In genomic region chr2:191811807-191812602, GRCh38 we compare ENCODE assay signal across 9 cellular contexts. TPM values are rescaled to one million over a fixed set of nuclear protein-coding genes. Genes with fewer than 3 reads are reported as not detected.
A peak's percentile ranks its signal among the peaks of the same experiment; 100 is the strongest.
DNase-seq lines count a peak whose midpoint lies in the region; ATAC-seq, FAIRE-seq and TF ChIP-seq lines count a peak whose summit lies in the region.
"Had no signal": no experiment of that assay in that cellular context is flagged by ENCODE, and none has a peak within 500 bp of the region (broad histone marks: within the 10 kb centered on the region; RNA-seq: fewer than 3 reads in every experiment).

No MANE protein-coding gene starts in this region.

- intact Hi-C loops in gastrocnemius medialis (cut with DNase I; ENCODE audit: low total_unique reads), result loop anchor here (1.0 kb wide), 1 partner anchor 350 kb away; no protein-coding TSS in a partner anchor

- peak; percentile 83 for ATAC-seq in GM21526 (IDR thresholded peaks at IDR 0.05; ENCODE audit: low FRiP score, unreplicated experiment)
- peak; percentile 42 to 62 for ATAC-seq in gastrocnemius medialis

- no peak overlapping the region for H3K27ac Mint-ChIP-seq in astrocyte (ENCODE audit: unreplicated experiment)
- no peak overlapping the region for H3K27ac Mint-ChIP-seq in T-helper 2 cell treated with Interferon-gamma antibody and Interleukin-4, amounts not matched to agents 5 μg/mL and 100 μg/mL, for 36 hours

- H3K4me3 ChIP-seq in Peyer's patch, result no peak overlapping the region
- no peak overlapping the region for H3K4me3 ChIP-seq in astrocyte (ENCODE audit: insufficient read depth, low read depth, low read length)
- peak overlapping the region in 2 of 4 donors; percentile 17 to 29 for H3K4me3 ChIP-seq in gastrocnemius medialis

- peak overlapping the region; percentile 16 for H3K4me2 ChIP-seq in astrocyte (ENCODE audit: low read length)

- no peaks in the 10 kb centered on the region for H3K4me1 Mint-ChIP-seq in astrocyte (ENCODE audit: low read depth, unreplicated experiment)
- H3K4me1 Mint-ChIP-seq in T-helper 2 cell treated with Interferon-gamma antibody and Interleukin-4, amounts not matched to agents 5 μg/mL and 100 μg/mL, for 36 hours (ENCODE audit: low read depth), result no peaks in the 10 kb centered on the region
- H3K4me1 Mint-ChIP-seq: central memory CD8-positive, alpha-beta T cell had no signal

- H3K9me3 Mint-ChIP-seq in astrocyte (ENCODE audit: unreplicated experiment), result no peaks in the 10 kb centered on the region
- no peaks in the 10 kb centered on the region for H3K9me3 Mint-ChIP-seq in T-helper 2 cell treated with Interferon-gamma antibody and Interleukin-4, amounts not matched to agents 5 μg/mL and 100 μg/mL, for 36 hours
- H3K9me3 Mint-ChIP-seq: central memory CD8-positive, alpha-beta T cell had no signal

- in situ Hi-C loops in gastrocnemius medialis (cut with MboI; ENCODE audit: low sequenced_read_pairs in 4 of 4), result loop anchor here in 3 of 4 donors (5.0 kb wide), 2 partner anchors 345 to 350 kb away; no protein-coding TSS in a partner anchor

- H3K79me2 ChIP-seq in astrocyte (ENCODE audit: insufficient read depth, low read length), result no peaks in the 10 kb centered on the region

- DNase-seq in HuH-7.5 (ENCODE audit: low spot score) (peak; percentile 23), Peyer's patch (peak in 2 of 3 donors; percentile 58 to 74), astrocyte (ENCODE audit: low read depth) (peak; percentile 36), hepatic stellate cell (ENCODE audit: low spot score) (peak; percentile 20), gastrocnemius medialis (peak in 1 of 2 donors; percentile 22)
- DNase-seq in T-helper 2 cell treated with Interferon-gamma antibody and Interleukin-4, amounts not matched to agents 5 μg/mL and 100 μg/mL, for 36 hours (ENCODE audit: low spot score), result no peak

- TF ChIP-seq CTCF in Peyer's patch (IDR thresholded peaks at IDR 0.05) (peak in 5 of 6 experiments; percentile 27 to 90 (median 85)), astrocyte (IDR thresholded peaks at IDR 0.05; ENCODE audit: insufficient read depth, low read depth, low read length) (peak; percentile 95), gastrocnemius medialis (IDR thresholded peaks at IDR 0.05 in 4 of 5, conservative IDR thresholded peaks at IDR 0.05 in 1 of 5) (peak; percentile 21 to 71 (median 62))

- H3K9me3 ChIP-seq in Peyer's patch (no peaks in the 10 kb centered on the region), astrocyte (ENCODE audit: insufficient read depth, low read depth, low read length) (no peaks in the 10 kb centered on the region), gastrocnemius medialis (no peaks in the 10 kb centered on the region)

- H4K20me1 ChIP-seq in astrocyte (ENCODE audit: insufficient read depth, low read length), result no peaks in the 10 kb centered on the region

- no peak overlapping the region for H3K9ac ChIP-seq in astrocyte (ENCODE audit: low read length)

- no peak overlapping the region for H3K4me3 Mint-ChIP-seq in astrocyte (ENCODE audit: unreplicated experiment)
- H3K4me3 Mint-ChIP-seq in T-helper 2 cell treated with Interferon-gamma antibody and Interleukin-4, amounts not matched to agents 5 μg/mL and 100 μg/mL, for 36 hours, result no peak overlapping the region
- H3K4me3 Mint-ChIP-seq: central memory CD8-positive, alpha-beta T cell had no signal

- peak; percentile 89 for FAIRE-seq in G401.6 (lab: Jason Lieb, UNC)
- peak; percentile 87 for FAIRE-seq in astrocyte (lab: Jason Lieb, UNC)

- no peak overlapping the region for H3K27ac ChIP-seq in Peyer's patch
- H3K27ac ChIP-seq in astrocyte (ENCODE audit: low read depth, low read length), result no peak overlapping the region
- H3K27ac ChIP-seq in gastrocnemius medialis, result no peak overlapping the region

- no peaks in the 10 kb centered on the region for H3K36me3 Mint-ChIP-seq in astrocyte (ENCODE audit: low read depth, unreplicated experiment)
- no peaks in the 10 kb centered on the region for H3K36me3 Mint-ChIP-seq in T-helper 2 cell treated with Interferon-gamma antibody and Interleukin-4, amounts not matched to agents 5 μg/mL and 100 μg/mL, for 36 hours (ENCODE audit: low read depth)

- peak overlapping the region; percentile 41 for H2AFZ ChIP-seq in astrocyte (ENCODE audit: low read depth, low read length)

- H3K27me3 ChIP-seq in Peyer's patch (no peaks in the 10 kb centered on the region), astrocyte (ENCODE audit: insufficient read depth, low read length) (no peaks in the 10 kb centered on the region), gastrocnemius medialis (no peaks in the 10 kb centered on the region)

- H3K27me3 Mint-ChIP-seq in astrocyte (ENCODE audit: low read depth, unreplicated experiment), result no peaks in the 10 kb centered on the region
- H3K27me3 Mint-ChIP-seq in T-helper 2 cell treated with Interferon-gamma antibody and Interleukin-4, amounts not matched to agents 5 μg/mL and 100 μg/mL, for 36 hours (ENCODE audit: low read depth), result peaks cover 20% of the 10 kb centered on the region

- TF ChIP-seq POLR2A in Peyer's patch (IDR thresholded peaks at IDR 0.05) (no peak), gastrocnemius medialis (IDR thresholded peaks at IDR 0.05) (no peak)

- H3K4me1 ChIP-seq in Peyer's patch, result no peaks in the 10 kb centered on the region
- H3K4me1 ChIP-seq in astrocyte (ENCODE audit: insufficient read depth, low read length), result no peaks in the 10 kb centered on the region
- H3K4me1 ChIP-seq in gastrocnemius medialis, result no peaks in the 10 kb centered on the region

- H3K36me3 ChIP-seq in Peyer's patch (no peaks in the 10 kb centered on the region), astrocyte (ENCODE audit: insufficient read depth, low read length) (no peaks in the 10 kb centered on the region), gastrocnemius medialis (no peaks in the 10 kb centered on the region)

RNA-seq across cellular contexts. Expression of gene CAVIN2, which starts 34.9 kb away (rescaled TPM):
- total RNA-seq in Peyer's patch (10 to 100 TPM in 3 of 4 donors, 1 to 10 TPM in 1; 7.9 to 49.5 (median 15.2) TPM), astrocyte (1.9 and 2.8 TPM in 2 replicates), gastrocnemius medialis (10 to 100 TPM; 15.1 to 35.4 (median 31.1) TPM)
